In the genomic region with DNA sequence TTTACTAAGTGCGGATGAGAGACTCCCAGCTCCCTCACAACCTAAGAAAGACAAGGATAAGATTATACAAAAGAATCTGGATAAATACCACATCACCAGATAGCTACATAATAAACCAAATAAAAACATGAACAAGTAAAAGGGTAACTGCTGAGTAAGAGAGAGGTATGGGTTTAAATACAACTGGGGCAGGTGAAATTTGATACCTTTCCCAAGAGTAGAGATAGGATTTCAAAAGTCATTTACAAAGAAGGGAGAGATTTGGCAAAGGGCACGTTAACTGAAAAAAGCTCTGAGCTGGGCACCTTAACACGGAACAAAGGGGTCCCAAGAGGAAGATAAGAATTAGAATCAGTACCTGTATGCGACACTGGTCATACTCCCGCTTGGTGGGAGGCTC, we compare ENCODE assay signal across 11 cellular contexts. TPM values are rescaled to one million over a fixed set of nuclear protein-coding genes. Genes with fewer than 3 reads are reported as not detected.
A peak's percentile ranks its signal among the peaks of the same experiment; 100 is the strongest.
DNase-seq lines count a peak whose midpoint lies in the region; ATAC-seq and TF ChIP-seq lines count a peak whose summit lies in the region.
"Had no signal": no experiment of that assay in that cellular context is flagged by ENCODE, and none has a peak within 500 bp of the region (broad histone marks: within the 10 kb centered on the region; RNA-seq: fewer than 3 reads in every experiment).

No MANE protein-coding gene starts in this region.

- H3K27ac ChIP-seq in BLaER1, result no peak overlapping the region; the same call in 1 of the 2 replicates
- H3K27ac ChIP-seq in suprapubic skin, result no peak overlapping the region

- TF ChIP-seq POLR2A in suprapubic skin (IDR thresholded peaks at IDR 0.05), result no peak

- H3K9me3 Mint-ChIP-seq in activated CD4-positive, alpha-beta memory T cell treated with anti-CD3 and anti-CD28 coated beads, Interleukin-2, amount 10 ng/mL, durations not matched to agents 7 days and 5 days, result no peaks in the 10 kb centered on the region
- no peaks in the 10 kb centered on the region for H3K9me3 Mint-ChIP-seq in naive B cell

- peak overlapping the region; percentile 93 for H3K9ac ChIP-seq in BLaER1

- CTCF ChIA-PET in activated CD4-positive, alpha-beta memory T cell treated with anti-CD3 and anti-CD28 coated beads, Interleukin-2, amount 10 ng/mL, durations not matched to agents 7 days and 5 days (lab: Charles Lee), result interaction anchor here (0.8 to 1.7 kb wide), 4 partner anchors 12 to 86 kb away, joined by 3 to 7 read pairs (median 4); a partner anchor contains a TSS

- H3K27me3 ChIP-seq in BLaER1, result no peaks in the 10 kb centered on the region
- H3K27me3 ChIP-seq in suprapubic skin, result no peaks in the 10 kb centered on the region

- H4K20me1 ChIP-seq in BLaER1, result peaks cover 38% of the 10 kb centered on the region

- peaks cover 60% of the 10 kb centered on the region for H3K4me1 ChIP-seq in BLaER1
- H3K4me1 ChIP-seq in suprapubic skin, result peaks cover 54% of the 10 kb centered on the region

- no peak for TF ChIP-seq EP300 in suprapubic skin (IDR thresholded peaks at IDR 0.05)

- WGBS in suprapubic skin, result 67% methylated on average over 5 of the region's 5 CpGs

- peak overlapping the region; percentile 99 for H3K4me3 ChIP-seq in BLaER1
- H3K4me3 ChIP-seq in suprapubic skin, result no peak overlapping the region

- no peak for ATAC-seq in naive B cell (ENCODE audit: low read depth in 2 of 2)
- ATAC-seq in GM19023 (IDR thresholded peaks at IDR 0.05; ENCODE audit: unreplicated experiment), result no peak

- peak overlapping the region; percentile 40 for H3K4me3 Mint-ChIP-seq in activated CD4-positive, alpha-beta memory T cell treated with anti-CD3 and anti-CD28 coated beads, Interleukin-2, amount 10 ng/mL, durations not matched to agents 7 days and 5 days
- H3K4me3 Mint-ChIP-seq in naive B cell, result peak overlapping the region; percentile 71 to 97 (median 91)

- H3K36me3 Mint-ChIP-seq in activated CD4-positive, alpha-beta memory T cell treated with anti-CD3 and anti-CD28 coated beads, Interleukin-2, amount 10 ng/mL, durations not matched to agents 7 days and 5 days (ENCODE audit: low read depth), result peaks cover 37% of the 10 kb centered on the region
- peaks cover 0 to 21% of the 10 kb centered on the region in 2 donors for H3K36me3 Mint-ChIP-seq in naive B cell

- peak overlapping the region; percentile 94 for H3K4me2 ChIP-seq in BLaER1

- H3K36me3 ChIP-seq in BLaER1 (peaks cover 54% of the 10 kb centered on the region), suprapubic skin (peaks cover 28% of the 10 kb centered on the region)

- peaks cover 57% of the 10 kb centered on the region for H3K4me1 Mint-ChIP-seq in activated CD4-positive, alpha-beta memory T cell treated with anti-CD3 and anti-CD28 coated beads, Interleukin-2, amount 10 ng/mL, durations not matched to agents 7 days and 5 days
- peaks cover 26 to 58% (median 47%) of the 10 kb centered on the region in 3 donors for H3K4me1 Mint-ChIP-seq in naive B cell

- H3K27me3 Mint-ChIP-seq in activated CD4-positive, alpha-beta memory T cell treated with anti-CD3 and anti-CD28 coated beads, Interleukin-2, amount 10 ng/mL, durations not matched to agents 7 days and 5 days, result no peaks in the 10 kb centered on the region
- H3K27me3 Mint-ChIP-seq in naive B cell, result no peaks in the 10 kb centered on the region

- H3K9me3 ChIP-seq in BLaER1 (no peaks in the 10 kb centered on the region), suprapubic skin (no peaks in the 10 kb centered on the region)

- TF ChIP-seq CTCF in suprapubic skin (IDR thresholded peaks at IDR 0.05), result no peak

- H3K27ac Mint-ChIP-seq in activated CD4-positive, alpha-beta memory T cell treated with anti-CD3 and anti-CD28 coated beads, Interleukin-2, amount 10 ng/mL, durations not matched to agents 7 days and 5 days, result no peak overlapping the region
- peak overlapping the region in 5 of 6 donors; percentile 25 to 98 (median 96) for H3K27ac Mint-ChIP-seq in naive B cell

- POLR2A ChIA-PET in activated CD4-positive, alpha-beta memory T cell treated with anti-CD3 and anti-CD28 coated beads, Interleukin-2, amount 10 ng/mL, durations not matched to agents 7 days and 5 days (lab: Charles Lee), result interaction anchor here (1.3 to 6.6 kb wide), 6 partner anchors 11 to 179 kb away, joined by 3 to 105 read pairs (median 6); a partner anchor contains a TSS

- peak; percentile 40 for DNase-seq in DMS 273 (lab: John Stamatoyannopoulos, UW; ENCODE audit: unreplicated experiment)
- no peak for DNase-seq in activated CD4-positive, alpha-beta memory T cell treated with anti-CD3 and anti-CD28 coated beads, Interleukin-2, amount 10 ng/mL, durations not matched to agents 7 days and 5 days
- no peak for DNase-seq in naive B cell
- DNase-seq in HCEC 1CT, result no peak
- no peak for DNase-seq in DMS79 treated with DMSO at 0.1 percent for 48 hours (lab: John Stamatoyannopoulos, UW)
- no peak for DNase-seq in suprapubic skin (ENCODE audit: low spot score in 2 of 2)
- DNase-seq: aorta, EL, NCI-H2081 had no signal

RNA-seq across cellular contexts. Expression of a gene that starts 1.7 kb away (rescaled TPM):
- 100 to 1,000 TPM; 135 to 139 TPM for total RNA-seq in activated CD4-positive, alpha-beta memory T cell treated with anti-CD3 and anti-CD28 coated beads, Interleukin-2, amount 10 ng/mL, durations not matched to agents 7 days and 5 days
- polyA plus RNA-seq in naive B cell (ENCODE audit: low read depth in 6 of 6), result 100 to 1,000 TPM; 150 to 226 (median 216) TPM
- total RNA-seq in suprapubic skin, result 100 to 1,000 TPM; 125 to 194 (median 143) TPM

RNA-seq across cellular contexts. Expression of a gene that starts 5.1 kb away (rescaled TPM):
- 10 to 100 TPM; 17.2 to 18.3 TPM for total RNA-seq in activated CD4-positive, alpha-beta memory T cell treated with anti-CD3 and anti-CD28 coated beads, Interleukin-2, amount 10 ng/mL, durations not matched to agents 7 days and 5 days
- 10 to 100 TPM in 1 of 6 donors, 1 to 10 TPM in 5; 3.5 to 12.4 (median 5.1) TPM for polyA plus RNA-seq in naive B cell (ENCODE audit: low read depth in 6 of 6)
- total RNA-seq in suprapubic skin, result 1 to 10 TPM; 1.7 to 8.7 (median 3.3) TPM

RNA-seq across cellular contexts. Expression of a gene that starts 5.7 kb away (rescaled TPM):
- 1 to 10 TPM; 7.9 to 8.2 TPM for total RNA-seq in activated CD4-positive, alpha-beta memory T cell treated with anti-CD3 and anti-CD28 coated beads, Interleukin-2, amount 10 ng/mL, durations not matched to agents 7 days and 5 days
- 10 to 100 TPM in 5 of 6 donors, 1 to 10 TPM in 1; 7.7 to 11.4 (median 10.4) TPM for polyA plus RNA-seq in naive B cell (ENCODE audit: low read depth in 6 of 6)
- 10 to 100 TPM in 2 of 4 donors, 1 to 10 TPM in 2; 9.1 to 12.4 (median 9.8) TPM for total RNA-seq in suprapubic skin

RNA-seq across cellular contexts. Expression of a gene that starts 12.0 kb away (rescaled TPM):
- total RNA-seq in activated CD4-positive, alpha-beta memory T cell treated with anti-CD3 and anti-CD28 coated beads, Interleukin-2, amount 10 ng/mL, durations not matched to agents 7 days and 5 days, result 10 to 100 TPM; 16.6 to 18.3 TPM
- 1 to 10 TPM; 2.1 to 8.4 (median 4.8) TPM for polyA plus RNA-seq in naive B cell (ENCODE audit: low read depth in 6 of 6)
- total RNA-seq in suprapubic skin, result 1 to 10 TPM; 2.8 to 6.0 (median 4.2) TPM

RNA-seq across cellular contexts. Expression of a gene that starts 12.2 kb away (rescaled TPM):
- total RNA-seq in activated CD4-positive, alpha-beta memory T cell treated with anti-CD3 and anti-CD28 coated beads, Interleukin-2, amount 10 ng/mL, durations not matched to agents 7 days and 5 days, result 10 to 100 TPM; 88.4 to 93.5 TPM
- 10 to 100 TPM; 37.9 to 89.1 (median 77.2) TPM for polyA plus RNA-seq in naive B cell (ENCODE audit: low read depth in 6 of 6)
- 10 to 100 TPM; 12.8 to 29.3 (median 25.7) TPM for total RNA-seq in suprapubic skin
